1 cellular context compared by ENCODE assay signal in genomic region chr21:20627594-20627993, GRCh38.
TF ChIP-seq lines count a peak whose summit lies in the region.

No MANE protein-coding gene starts in this region.

TF ChIP-seq in H1, 55 proteins besides CTCF, POLR2A, EP300 and RAD21 (continued from another document):
- TF ChIP-seq MAX (IDR thresholded peaks at IDR 0.05) (0 out of 2 replicates have a peak, but pooled peaks have one; percentile 33), HDAC6 (IDR thresholded peaks at IDR 0.05; ENCODE audit: low read depth, low read length) (no peak)
